14 cellular contexts compared by ENCODE assay signal in the genomic region with DNA sequence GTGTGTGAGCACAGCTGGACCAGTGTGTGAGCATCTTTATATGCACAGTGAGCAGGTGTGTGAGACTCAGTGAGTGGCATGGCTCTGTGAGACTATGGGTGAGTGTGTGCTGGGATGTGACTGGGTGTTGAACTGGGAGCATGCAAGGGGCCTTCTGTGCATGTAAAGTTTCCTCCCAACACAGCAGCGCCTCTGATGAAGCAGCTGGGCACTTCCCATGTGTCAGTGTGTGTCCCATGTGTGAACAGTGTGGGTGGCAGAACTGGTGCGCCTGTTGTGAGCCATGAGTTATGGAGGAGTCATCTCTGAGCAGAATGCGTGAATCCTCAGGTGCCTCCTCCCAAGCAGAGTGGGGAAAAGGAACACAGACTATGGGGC. TPM values are rescaled to one million over a fixed set of nuclear protein-coding genes. Genes with fewer than 3 reads are reported as not detected.
DNase-seq lines count a peak whose midpoint lies in the region; ATAC-seq and TF ChIP-seq lines count a peak whose summit lies in the region.
"Had no signal": no experiment of that assay in that cellular context is flagged by ENCODE, and none has a peak within 500 bp of the region (broad histone marks: within the 10 kb centered on the region; RNA-seq: fewer than 3 reads in every experiment).

No MANE protein-coding gene starts in this region.

- no TSS peak for BruUV-seq in Panc1 (replicated peaks; lab: Mats Ljungman, UMichigan)

- CTCF ChIA-PET in CD8-positive, alpha-beta memory T cell (lab: Charles Lee) = no interaction called here
- CTCF ChIA-PET in Panc1 (lab: Charles Lee) = interaction anchor here (1.0 to 1.1 kb wide), 3 partner anchors 8 to 140 kb away, joined by 3 to 8 read pairs (median 3); a partner anchor contains a TSS

- H3K4me3 Mint-ChIP-seq in CD8-positive, alpha-beta memory T cell = peak overlapping the region; percentile 2 to 88 (median 66)
- H3K4me3 Mint-ChIP-seq in central memory CD8-positive, alpha-beta T cell = peak overlapping the region; percentile 56

- H2AFZ ChIP-seq in hepatocyte = no peak overlapping the region

- H3K9me3 Mint-ChIP-seq in CD8-positive, alpha-beta memory T cell = no peaks in the 10 kb centered on the region
- no peaks in the 10 kb centered on the region for H3K9me3 Mint-ChIP-seq in central memory CD8-positive, alpha-beta T cell

- H3K79me2 ChIP-seq in hepatocyte = no peaks in the 10 kb centered on the region

- no peak for DNase-seq in CD8-positive, alpha-beta memory T cell
- no peak for DNase-seq in Panc1 (ENCODE audit: low read depth, low spot score)
- DNase-seq in central memory CD8-positive, alpha-beta T cell (ENCODE audit: low spot score in 2 of 2) = no peak
- no peak for DNase-seq in hepatocyte (ENCODE audit: low spot score)
- no peak for DNase-seq in vagina (ENCODE audit: extremely low spot score in 2 of 2)
- no peak for DNase-seq in tibial nerve (ENCODE audit: low spot score in 2 of 2)
- DNase-seq: foreskin keratinocyte, mammary epithelial cell, spleen, SW 1271 had no signal

- H3K4me1 ChIP-seq in CD8-positive, alpha-beta memory T cell (ENCODE audit: insufficient read depth, low read length) = peaks cover 24% of the 10 kb centered on the region
- H3K4me1 ChIP-seq in Panc1 (ENCODE audit: control insufficient read depth, insufficient read depth, low read length) = peaks cover 11% of the 10 kb centered on the region
- H3K4me1 ChIP-seq in hepatocyte (ENCODE audit: insufficient read depth) = no peaks in the 10 kb centered on the region
- H3K4me1 ChIP-seq in vagina = no peaks in the 10 kb centered on the region
- H3K4me1 ChIP-seq in tibial nerve = peaks cover 0 to 12% (median 0%) of the 10 kb centered on the region in 4 donors
- H3K4me1 ChIP-seq: breast epithelium, foreskin keratinocyte had no signal

- no peaks in the 10 kb centered on the region for H3K9me3 ChIP-seq in CD8-positive, alpha-beta memory T cell (ENCODE audit: low read length)
- H3K9me3 ChIP-seq in Panc1 (ENCODE audit: control insufficient read depth, insufficient read depth, low read depth, low read length) (no peaks in the 10 kb centered on the region), hepatocyte (ENCODE audit: low read depth) (no peaks in the 10 kb centered on the region), vagina (no peaks in the 10 kb centered on the region), tibial nerve (no peaks in the 10 kb centered on the region)
- H3K9me3 ChIP-seq: breast epithelium, spleen had no signal

- no peaks in the 10 kb centered on the region for H4K20me1 ChIP-seq in hepatocyte (ENCODE audit: insufficient read depth, poor library complexity, severe bottlenecking)

- TF ChIP-seq POLR2A in vagina (IDR thresholded peaks at IDR 0.05) (no peak), tibial nerve (IDR thresholded peaks at IDR 0.05) (no peak)

- no peak for TF ChIP-seq CTCF in Panc1 (IDR thresholded peaks at IDR 0.05)
- no peak for TF ChIP-seq CTCF in hepatocyte (IDR thresholded peaks at IDR 0.05; ENCODE audit: poor library complexity)
- TF ChIP-seq CTCF in vagina (IDR thresholded peaks at IDR 0.05) = no peak
- no peak for TF ChIP-seq CTCF in tibial nerve (IDR thresholded peaks at IDR 0.05)

- WGBS in hepatocyte (ENCODE audit: low lambda C conversion rate, missing lambda C conversion rate) = 88% methylated on average over 3 of the region's 3 CpGs
- 93 to 100% methylated on average over 3 of the region's 3 CpGs for WGBS in tibial nerve, 2 donors

- ATAC-seq in GM21367 (IDR thresholded peaks at IDR 0.05; ENCODE audit: unreplicated experiment) (peak; percentile 10), Panc1 (peak; percentile 31), GM18517 (IDR thresholded peaks at IDR 0.05; ENCODE audit: unreplicated experiment) (no peak)
- ATAC-seq in central memory CD8-positive, alpha-beta T cell (replicated peaks; ENCODE audit: extremely low read depth, poor library complexity, severe bottlenecking) = peak; percentile 41
- ATAC-seq: foreskin keratinocyte had no signal

- in situ Hi-C loops in Panc1 (cut with HindIII; ENCODE audit: low pct_unique_long_range_greater_than_20kb, low sequenced_read_pairs) = no loop called here

- H3K9me2 ChIP-seq in hepatocyte (replicated peaks; ENCODE audit: insufficient read depth) = no peaks in the 10 kb centered on the region

- H3K27ac Mint-ChIP-seq in CD8-positive, alpha-beta memory T cell = peak overlapping the region; percentile 61 to 95 (median 83)
- peak overlapping the region; percentile 80 for H3K27ac Mint-ChIP-seq in central memory CD8-positive, alpha-beta T cell (ENCODE audit: low read depth)

- H3K4me3 ChIP-seq in CD8-positive, alpha-beta memory T cell (ENCODE audit: low read length) = peak overlapping the region; percentile 16
- H3K4me3 ChIP-seq in Panc1 (ENCODE audit: low read depth in 2 of 2, low read length in 2 of 2) (no peak overlapping the region), hepatocyte (no peak overlapping the region), vagina (no peak overlapping the region), tibial nerve (no peak overlapping the region)
- H3K4me3 ChIP-seq: breast epithelium, spleen had no signal

- no peaks in the 10 kb centered on the region for H3K36me3 ChIP-seq in CD8-positive, alpha-beta memory T cell (ENCODE audit: insufficient read depth, low read length)
- H3K36me3 ChIP-seq in Panc1 (ENCODE audit: control insufficient read depth, insufficient read depth, low read length) = no peaks in the 10 kb centered on the region
- H3K36me3 ChIP-seq in hepatocyte (replicated peaks; ENCODE audit: insufficient read depth, low read depth) = no peaks in the 10 kb centered on the region
- no peaks in the 10 kb centered on the region for H3K36me3 ChIP-seq in vagina
- H3K36me3 ChIP-seq in tibial nerve = no peaks in the 10 kb centered on the region
- H3K36me3 ChIP-seq: breast epithelium, spleen had no signal

- H3K4me2 ChIP-seq in hepatocyte = no peak overlapping the region

- H3K27me3 Mint-ChIP-seq in CD8-positive, alpha-beta memory T cell = peaks cover 0 to 5% of the 10 kb centered on the region in 2 donors
- H3K27me3 Mint-ChIP-seq in central memory CD8-positive, alpha-beta T cell = no peaks in the 10 kb centered on the region

- no peak overlapping the region for H3K27ac ChIP-seq in CD8-positive, alpha-beta memory T cell (ENCODE audit: low read depth, low read length)
- H3K27ac ChIP-seq in Panc1 (ENCODE audit: low read length) (no peak overlapping the region), hepatocyte (no peak overlapping the region), vagina (no peak overlapping the region), tibial nerve (no peak overlapping the region)
- H3K27ac ChIP-seq: breast epithelium, foreskin keratinocyte had no signal

- H3K4me1 Mint-ChIP-seq in CD8-positive, alpha-beta memory T cell = peaks cover 21 to 35% (median 30%) of the 10 kb centered on the region in 3 donors
- H3K4me1 Mint-ChIP-seq in central memory CD8-positive, alpha-beta T cell = peaks cover 21% of the 10 kb centered on the region

- intact Hi-C loops in Panc1 (cut with micrococcal nuclease; ENCODE audit: unreplicated experiment) = no loop called here
- intact Hi-C loops in vagina (cut with DNase I) = no loop called here

- no peaks in the 10 kb centered on the region for H3K36me3 Mint-ChIP-seq in CD8-positive, alpha-beta memory T cell
- H3K36me3 Mint-ChIP-seq in central memory CD8-positive, alpha-beta T cell (ENCODE audit: insufficient read depth) = no peaks in the 10 kb centered on the region

- POLR2A ChIA-PET in CD8-positive, alpha-beta memory T cell (lab: Charles Lee) = no interaction called here
- POLR2A ChIA-PET in Panc1 (lab: Charles Lee) = no interaction called here

- TF ChIP-seq EP300 in tibial nerve (IDR thresholded peaks at IDR 0.05) = no peak

- H3K27me3 ChIP-seq in CD8-positive, alpha-beta memory T cell (ENCODE audit: insufficient read depth, low read length, poor library complexity, severe bottlenecking) = no peaks in the 10 kb centered on the region
- H3K27me3 ChIP-seq in Panc1 (ENCODE audit: control insufficient read depth, insufficient read depth, low read length) (peaks cover 54% of the 10 kb centered on the region), hepatocyte (peaks cover 8% of the 10 kb centered on the region), vagina (no peaks in the 10 kb centered on the region), tibial nerve (no peaks in the 10 kb centered on the region)
- H3K27me3 ChIP-seq: breast epithelium had no signal

RNA-seq across cellular contexts. Expression of a gene that starts 24.1 kb away (rescaled TPM):
- total RNA-seq in CD8-positive, alpha-beta memory T cell = not detected
- polyA plus RNA-seq in CD8-positive, alpha-beta memory T cell = not detected
- not detected for total RNA-seq in Panc1 (2021; ENCODE audit: unreplicated experiment)
- polyA plus RNA-seq in Panc1 (2012; ENCODE audit: insufficient read length) = not detected
- not detected in 2 replicates for total RNA-seq in hepatocyte
- not detected in 2 replicates for polyA plus RNA-seq in hepatocyte
- total RNA-seq in vagina = not detected
- total RNA-seq in tibial nerve = not detected
- total RNA-seq: breast epithelium, foreskin keratinocyte, mammary epithelial cell, spleen had no signal
- polyA plus RNA-seq: BJ, foreskin keratinocyte, mammary epithelial cell, spleen had no signal

RNA-seq across cellular contexts. Expression of a gene that starts 24.5 kb away (rescaled TPM):
- total RNA-seq in CD8-positive, alpha-beta memory T cell = not detected
- polyA plus RNA-seq in CD8-positive, alpha-beta memory T cell = not detected
- total RNA-seq in Panc1 (2021; ENCODE audit: unreplicated experiment) = not detected
- not detected for polyA plus RNA-seq in Panc1 (2012; ENCODE audit: insufficient read length)
- total RNA-seq in hepatocyte = 0.88 and 1.2 TPM in 2 replicates
- polyA plus RNA-seq in hepatocyte = 1.3 TPM in 1 of 2 replicates, not detected in the other
- not detected for total RNA-seq in vagina
- not detected for total RNA-seq in tibial nerve
- total RNA-seq: breast epithelium, foreskin keratinocyte, mammary epithelial cell, spleen had no signal
- polyA plus RNA-seq: BJ, foreskin keratinocyte, mammary epithelial cell, spleen had no signal

RNA-seq across cellular contexts. Expression of a gene that starts 58.0 kb away (rescaled TPM):
- not detected for total RNA-seq in CD8-positive, alpha-beta memory T cell
- 0.84 TPM for polyA plus RNA-seq in CD8-positive, alpha-beta memory T cell
- total RNA-seq in Panc1 (2021; ENCODE audit: unreplicated experiment) (not detected), hepatocyte (not detected in 2 replicates), vagina (not detected), tibial nerve (not detected)
- not detected for polyA plus RNA-seq in Panc1 (2012; ENCODE audit: insufficient read length)
- not detected in 2 replicates for polyA plus RNA-seq in hepatocyte
- total RNA-seq: breast epithelium, foreskin keratinocyte, mammary epithelial cell had no signal
- polyA plus RNA-seq: BJ, foreskin keratinocyte, mammary epithelial cell had no signal
